ENCODE assay signal across 10 cellular contexts in the genomic region with DNA sequence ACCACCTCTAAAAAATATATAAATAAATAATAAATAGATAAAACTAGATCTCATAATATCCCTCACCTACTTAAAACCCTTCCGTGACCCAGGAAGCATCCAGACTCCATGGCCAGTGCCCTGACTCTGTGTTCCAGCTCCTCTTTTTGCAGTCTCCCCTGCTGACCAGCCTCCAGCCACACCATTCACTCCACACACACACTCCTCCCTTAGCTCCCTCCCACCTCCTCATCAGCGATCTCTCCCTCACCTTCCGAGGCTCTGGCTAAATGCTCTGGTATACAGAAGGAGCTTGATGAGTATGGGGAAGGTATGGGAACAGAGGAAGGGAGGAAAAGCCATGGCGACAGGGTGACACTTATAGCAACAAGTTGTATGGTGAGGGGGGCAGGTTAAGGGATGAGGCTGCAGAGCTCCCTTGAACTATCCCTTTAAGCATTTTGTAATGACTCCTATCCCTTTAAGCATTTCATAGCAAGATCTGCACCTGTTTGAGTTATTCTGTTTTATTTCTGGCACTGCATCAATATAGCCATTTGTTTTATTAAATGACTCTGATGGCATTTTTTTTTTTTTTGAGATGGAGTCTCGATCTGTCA.
"Had no signal": no experiment of that assay in that cellular context is flagged by ENCODE, and none has a peak within 500 bp of the region (broad histone marks: within the 10 kb centered on the region; RNA-seq: fewer than 3 reads in every experiment).

No MANE protein-coding gene starts in this region.

- H3K9me3 Mint-ChIP-seq: activated T-helper 17 cell treated with anti-CD3 and anti-CD28 coated beads, Interleukin-2, amount 50 U/mL, for 72 hours; endodermal cell; naive thymus-derived CD4-positive, alpha-beta T cell; T-cell had no signal

- H3K27ac ChIP-seq: breast epithelium, right atrium auricular region, tibial nerve had no signal

- H3K27me3 ChIP-seq: breast epithelium, right atrium auricular region had no signal

- H3K4me3 Mint-ChIP-seq: activated T-helper 17 cell treated with anti-CD3 and anti-CD28 coated beads, Interleukin-2, amount 50 U/mL, for 72 hours; endodermal cell; naive thymus-derived CD4-positive, alpha-beta T cell; T-cell had no signal

- H3K36me3 Mint-ChIP-seq: naive thymus-derived CD4-positive, alpha-beta T cell; T-cell had no signal

- H3K4me3 ChIP-seq: breast epithelium, lung, right atrium auricular region, tibial nerve had no signal

- H3K27ac Mint-ChIP-seq: activated T-helper 17 cell treated with anti-CD3 and anti-CD28 coated beads, Interleukin-2, amount 50 U/mL, for 72 hours had no signal

- FAIRE-seq: islet of Langerhans, small intestine had no signal

- H3K4me1 ChIP-seq: breast epithelium had no signal

- H3K9me3 ChIP-seq: breast epithelium, right atrium auricular region, tibial nerve had no signal

- H3K36me3 ChIP-seq: breast epithelium, right atrium auricular region, tibial nerve had no signal

- H3K4me1 Mint-ChIP-seq: activated T-helper 17 cell treated with anti-CD3 and anti-CD28 coated beads, Interleukin-2, amount 50 U/mL, for 72 hours had no signal
